1 cellular context compared by ENCODE assay signal in genomic region chr10:48463318-48464003, GRCh38.
TF ChIP-seq lines count a peak whose summit lies in the region.

No MANE protein-coding gene starts in this region.

TF ChIP-seq in WTC11, 78 proteins besides CTCF, POLR2A, EP300 and RAD21 (continued from another document):
- TF ChIP-seq, protein P1, sequence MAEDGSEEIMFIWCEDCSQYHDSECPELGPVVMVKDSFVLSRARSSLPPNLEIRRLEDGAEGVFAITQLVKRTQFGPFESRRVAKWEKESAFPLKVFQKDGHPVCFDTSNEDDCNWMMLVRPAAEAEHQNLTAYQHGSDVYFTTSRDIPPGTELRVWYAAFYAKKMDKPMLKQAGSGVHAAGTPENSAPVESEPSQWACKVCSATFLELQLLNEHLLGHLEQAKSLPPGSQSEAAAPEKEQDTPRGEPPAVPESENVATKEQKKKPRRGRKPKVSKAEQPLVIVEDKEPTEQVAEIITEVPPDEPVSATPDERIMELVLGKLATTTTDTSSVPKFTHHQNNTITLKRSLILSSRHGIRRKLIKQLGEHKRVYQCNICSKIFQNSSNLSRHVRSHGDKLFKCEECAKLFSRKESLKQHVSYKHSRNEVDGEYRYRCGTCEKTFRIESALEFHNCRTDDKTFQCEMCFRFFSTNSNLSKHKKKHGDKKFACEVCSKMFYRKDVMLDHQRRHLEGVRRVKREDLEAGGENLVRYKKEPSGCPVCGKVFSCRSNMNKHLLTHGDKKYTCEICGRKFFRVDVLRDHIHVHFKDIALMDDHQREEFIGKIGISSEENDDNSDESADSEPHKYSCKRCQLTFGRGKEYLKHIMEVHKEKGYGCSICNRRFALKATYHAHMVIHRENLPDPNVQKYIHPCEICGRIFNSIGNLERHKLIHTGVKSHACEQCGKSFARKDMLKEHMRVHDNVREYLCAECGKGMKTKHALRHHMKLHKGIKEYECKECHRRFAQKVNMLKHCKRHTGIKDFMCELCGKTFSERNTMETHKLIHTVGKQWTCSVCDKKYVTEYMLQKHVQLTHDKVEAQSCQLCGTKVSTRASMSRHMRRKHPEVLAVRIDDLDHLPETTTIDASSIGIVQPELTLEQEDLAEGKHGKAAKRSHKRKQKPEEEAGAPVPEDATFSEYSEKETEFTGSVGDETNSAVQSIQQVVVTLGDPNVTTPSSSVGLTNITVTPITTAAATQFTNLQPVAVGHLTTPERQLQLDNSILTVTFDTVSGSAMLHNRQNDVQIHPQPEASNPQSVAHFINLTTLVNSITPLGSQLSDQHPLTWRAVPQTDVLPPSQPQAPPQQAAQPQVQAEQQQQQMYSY (CRISPR knock-in tag; IDR thresholded peaks at IDR 0.05): no peak
- TF ChIP-seq RELA (CRISPR knock-in tag; IDR thresholded peaks at IDR 0.05; ENCODE audit: borderline replicate concordance): no peak
- TF ChIP-seq HMGA2 (CRISPR knock-in tag; IDR thresholded peaks at IDR 0.05): no peak
- no peak for TF ChIP-seq GABPB1 (CRISPR knock-in tag; IDR thresholded peaks at IDR 0.05)
- TF ChIP-seq PRRX2 (CRISPR knock-in tag; IDR thresholded peaks at IDR 0.05): no peak
- no peak for TF ChIP-seq EMX1 (CRISPR knock-in tag; IDR thresholded peaks at IDR 0.05)
- TF ChIP-seq SOX15 (CRISPR knock-in tag; IDR thresholded peaks at IDR 0.05): no peak
- TF ChIP-seq ATF1 (CRISPR knock-in tag; IDR thresholded peaks at IDR 0.05): no peak
- TF ChIP-seq SP1 (CRISPR knock-in tag; conservative IDR thresholded peaks at IDR 0.05): no peak
- TF ChIP-seq SMAD4 (CRISPR knock-in tag; IDR thresholded peaks at IDR 0.05): no peak
